16 cellular contexts compared by ENCODE assay signal in the genomic region with DNA sequence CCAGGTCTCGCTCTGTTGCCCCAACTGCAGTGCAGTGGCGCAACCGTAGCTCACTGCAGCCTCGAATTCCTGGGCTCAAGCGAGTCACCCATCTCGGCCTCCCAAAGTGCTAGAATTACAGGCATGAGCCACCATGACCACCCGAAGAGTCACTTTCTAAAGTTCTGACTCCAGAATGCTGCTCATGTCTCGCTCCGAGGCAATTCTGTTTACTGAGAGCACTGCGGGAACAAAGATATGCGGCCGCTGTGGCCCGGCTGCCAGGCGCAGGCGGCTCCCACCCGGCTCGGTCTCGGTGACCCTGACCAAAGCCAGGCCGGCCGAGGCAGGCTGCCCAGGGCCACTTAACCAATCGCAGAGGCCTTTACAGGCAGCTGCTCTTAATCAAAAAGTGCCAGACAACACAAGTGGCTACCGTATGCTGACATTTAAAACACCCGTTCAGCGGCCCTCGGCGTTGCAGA.
DNase-seq lines count a peak whose midpoint lies in the region; ATAC-seq and TF ChIP-seq lines count a peak whose summit lies in the region.
"Had no signal": no experiment of that assay in that cellular context is flagged by ENCODE, and none has a peak within 500 bp of the region (broad histone marks: within the 10 kb centered on the region; RNA-seq: fewer than 3 reads in every experiment).

No MANE protein-coding gene starts in this region.

- DNase-seq in HS-5 (ENCODE audit: low read depth), result peak; percentile 10
- peak; percentile 12 for DNase-seq in fibroblast of the aortic adventitia (ENCODE audit: low read depth)
- DNase-seq in lower lobe of right lung, result no peak
- DNase-seq in testis, result peak; percentile 88
- no peak for DNase-seq in NCI-H146 treated with DMSO at 0.1 percent for 48 hours (lab: John Stamatoyannopoulos, UW; ENCODE audit: unreplicated experiment)
- DNase-seq in activated CD8-positive, alpha-beta T cell treated with anti-CD3 and anti-CD28 coated beads for 36 hours, result no peak
- DNase-seq in cortex of kidney (lab: John Stamatoyannopoulos, UW), result no peak
- no peak for DNase-seq in stimulated activated effector memory CD8-positive, alpha-beta T cell treated with anti-CD3 and anti-CD28 coated beads, Interleukin-12 subunit alpha, Interleukin-12 subunit beta, amount 100 ng/mL, for 72 hours (ENCODE audit: low spot score in 2 of 2)
- DNase-seq: activated CD8-positive, alpha-beta memory T cell treated with anti-CD3 and anti-CD28 coated beads, Interleukin-2, amount 50 U/mL, for 48 hours; activated naive CD8-positive, alpha-beta T cell treated with anti-CD3 and anti-CD28 coated beads for 36 hours; colonic mucosa; gastrocnemius medialis; NCI-H2081 treated with DMSO at 0.1 percent for 48 hours; stimulated activated CD4-positive, alpha-beta T cell treated with anti-CD3 and anti-CD28 coated beads, Interleukin-4, amount 100 ng/mL, for 1 hour; stimulated activated naive CD8-positive, alpha-beta T cell treated with anti-CD3 and anti-CD28 coated beads, Interleukin-15, Interleukin-2, amounts not matched to agents 100 U/mL and 50 U/mL, for 24 hours had no signal

- H3K36me3 Mint-ChIP-seq in activated CD8-positive, alpha-beta T cell treated with anti-CD3 and anti-CD28 coated beads for 36 hours (ENCODE audit: low read depth), result no peaks in the 10 kb centered on the region
- H3K36me3 Mint-ChIP-seq in stimulated activated effector memory CD8-positive, alpha-beta T cell treated with anti-CD3 and anti-CD28 coated beads, Interleukin-12 subunit alpha, Interleukin-12 subunit beta, amount 100 ng/mL, for 72 hours, result no peaks in the 10 kb centered on the region
- H3K36me3 Mint-ChIP-seq: activated naive CD8-positive, alpha-beta T cell treated with anti-CD3 and anti-CD28 coated beads for 36 hours had no signal

- WGBS in testis, 2 donors, result 28 to 58% methylated on average over 20 to 26 of the region's 26 CpGs

- H3K27ac ChIP-seq in lower lobe of right lung, result no peak overlapping the region
- H3K27ac ChIP-seq in testis, result peak overlapping the region; percentile 30 to 34
- H3K27ac ChIP-seq: colonic mucosa, gastrocnemius medialis, SK-N-MC had no signal

- TF ChIP-seq CTCF in fibroblast of the aortic adventitia (IDR thresholded peaks at IDR 0.05; ENCODE audit: insufficient read depth, low read length) (no peak), lower lobe of right lung (IDR thresholded peaks at IDR 0.05) (no peak), testis (IDR thresholded peaks at IDR 0.05) (no peak)
- TF ChIP-seq CTCF in activated CD8-positive, alpha-beta T cell treated with anti-CD3 and anti-CD28 coated beads for 36 hours (IDR thresholded peaks at IDR 0.05), result no peak

- peak; percentile 29 to 34 for ATAC-seq in lower lobe of right lung
- ATAC-seq in activated CD8-positive, alpha-beta T cell treated with anti-CD3 and anti-CD28 coated beads for 36 hours, result no peak
- ATAC-seq in stimulated activated effector memory CD8-positive, alpha-beta T cell treated with anti-CD3 and anti-CD28 coated beads, Interleukin-12 subunit alpha, Interleukin-12 subunit beta, amount 100 ng/mL, for 72 hours, result no peak
- ATAC-seq: stimulated activated naive CD8-positive, alpha-beta T cell treated with anti-CD3 and anti-CD28 coated beads, Interleukin-15, Interleukin-2, amounts not matched to agents 100 U/mL and 50 U/mL, for 24 hours had no signal

- CTCF ChIA-PET in activated CD8-positive, alpha-beta T cell treated with anti-CD3 and anti-CD28 coated beads for 36 hours (lab: Charles Lee), result no interaction called here

- no peak overlapping the region for H3K27ac Mint-ChIP-seq in activated CD8-positive, alpha-beta T cell treated with anti-CD3 and anti-CD28 coated beads for 36 hours
- H3K27ac Mint-ChIP-seq in stimulated activated effector memory CD8-positive, alpha-beta T cell treated with anti-CD3 and anti-CD28 coated beads, Interleukin-12 subunit alpha, Interleukin-12 subunit beta, amount 100 ng/mL, for 72 hours, result no peak overlapping the region
- H3K27ac Mint-ChIP-seq: activated naive CD8-positive, alpha-beta T cell treated with anti-CD3 and anti-CD28 coated beads for 36 hours had no signal

- POLR2A ChIA-PET in activated CD8-positive, alpha-beta T cell treated with anti-CD3 and anti-CD28 coated beads for 36 hours (lab: Charles Lee), result no interaction called here

- no peaks in the 10 kb centered on the region for H3K9me3 Mint-ChIP-seq in activated CD8-positive, alpha-beta T cell treated with anti-CD3 and anti-CD28 coated beads for 36 hours
- H3K9me3 Mint-ChIP-seq in stimulated activated effector memory CD8-positive, alpha-beta T cell treated with anti-CD3 and anti-CD28 coated beads, Interleukin-12 subunit alpha, Interleukin-12 subunit beta, amount 100 ng/mL, for 72 hours, result no peaks in the 10 kb centered on the region
- H3K9me3 Mint-ChIP-seq: activated naive CD8-positive, alpha-beta T cell treated with anti-CD3 and anti-CD28 coated beads for 36 hours had no signal

- intact Hi-C loops in lower lobe of right lung (cut with DNase I), result no loop called here
- intact Hi-C loops in testis (cut with DNase I; ENCODE audit: low total_unique reads), result no loop called here
- intact Hi-C loops in activated CD8-positive, alpha-beta T cell treated with anti-CD3 and anti-CD28 coated beads for 36 hours (cut with micrococcal nuclease), result no loop called here

- H3K27me3 ChIP-seq in lower lobe of right lung (ENCODE audit: low read depth) (peaks cover 5% of the 10 kb centered on the region), testis (no peaks in the 10 kb centered on the region)
- H3K27me3 ChIP-seq: colonic mucosa, gastrocnemius medialis had no signal

- no peak overlapping the region for H3K4me3 Mint-ChIP-seq in activated CD8-positive, alpha-beta T cell treated with anti-CD3 and anti-CD28 coated beads for 36 hours
- H3K4me3 Mint-ChIP-seq in stimulated activated effector memory CD8-positive, alpha-beta T cell treated with anti-CD3 and anti-CD28 coated beads, Interleukin-12 subunit alpha, Interleukin-12 subunit beta, amount 100 ng/mL, for 72 hours, result no peak overlapping the region
- H3K4me3 Mint-ChIP-seq: activated naive CD8-positive, alpha-beta T cell treated with anti-CD3 and anti-CD28 coated beads for 36 hours had no signal

- TF ChIP-seq POLR2A in testis (IDR thresholded peaks at IDR 0.05), result no peak

- H3K4me1 Mint-ChIP-seq in activated CD8-positive, alpha-beta T cell treated with anti-CD3 and anti-CD28 coated beads for 36 hours (ENCODE audit: low read depth), result no peaks in the 10 kb centered on the region
- no peaks in the 10 kb centered on the region for H3K4me1 Mint-ChIP-seq in stimulated activated effector memory CD8-positive, alpha-beta T cell treated with anti-CD3 and anti-CD28 coated beads, Interleukin-12 subunit alpha, Interleukin-12 subunit beta, amount 100 ng/mL, for 72 hours
- H3K4me1 Mint-ChIP-seq: activated naive CD8-positive, alpha-beta T cell treated with anti-CD3 and anti-CD28 coated beads for 36 hours had no signal

- H3K36me3 ChIP-seq in lower lobe of right lung, result no peaks in the 10 kb centered on the region
- H3K36me3 ChIP-seq in testis (ENCODE audit: low read depth, missing control alignments), result no peaks in the 10 kb centered on the region
- H3K36me3 ChIP-seq: colonic mucosa, gastrocnemius medialis had no signal

- H3K9me3 ChIP-seq in lower lobe of right lung, result no peaks in the 10 kb centered on the region
- no peaks in the 10 kb centered on the region for H3K9me3 ChIP-seq in testis
- H3K9me3 ChIP-seq: colonic mucosa, gastrocnemius medialis had no signal

- H3K4me3 ChIP-seq in fibroblast of the aortic adventitia (ENCODE audit: low read depth, low read length) (no peak overlapping the region), lower lobe of right lung (no peak overlapping the region), testis (no peak overlapping the region)
- H3K4me3 ChIP-seq: colonic mucosa, gastrocnemius medialis, SK-N-MC had no signal

- no peaks in the 10 kb centered on the region for H3K27me3 Mint-ChIP-seq in activated CD8-positive, alpha-beta T cell treated with anti-CD3 and anti-CD28 coated beads for 36 hours
- H3K27me3 Mint-ChIP-seq: activated naive CD8-positive, alpha-beta T cell treated with anti-CD3 and anti-CD28 coated beads for 36 hours had no signal

- H3K4me1 ChIP-seq in lower lobe of right lung (no peaks in the 10 kb centered on the region), testis (peaks cover 8% of the 10 kb centered on the region)
- H3K4me1 ChIP-seq: colonic mucosa, gastrocnemius medialis had no signal

Comparison
In these comparisons a context has a peak if more than half of its experiments do, and no peak if none do; other contexts are left out.
1. DNase-seq: peak in HS-5 (single experiment), fibroblast of the aortic adventitia (single experiment) and testis (single experiment); none in lower lobe of right lung (single experiment), NCI-H146 treated with DMSO at 0.1 percent for 48 hours (single experiment), activated CD8-positive, alpha-beta T cell treated with anti-CD3 and anti-CD28 coated beads for 36 hours (single experiment), cortex of kidney (single experiment) and stimulated activated effector memory CD8-positive, alpha-beta T cell treated with anti-CD3 and anti-CD28 coated beads, Interleukin-12 subunit alpha, Interleukin-12 subunit beta, amount 100 ng/mL, for 72 hours (0 of 2).
2. ATAC-seq: peak in lower lobe of right lung (2 of 2); none in activated CD8-positive, alpha-beta T cell treated with anti-CD3 and anti-CD28 coated beads for 36 hours (single experiment) and stimulated activated effector memory CD8-positive, alpha-beta T cell treated with anti-CD3 and anti-CD28 coated beads, Interleukin-12 subunit alpha, Interleukin-12 subunit beta, amount 100 ng/mL, for 72 hours (single experiment).